8 cellular contexts compared by ENCODE assay signal in the genomic region with DNA sequence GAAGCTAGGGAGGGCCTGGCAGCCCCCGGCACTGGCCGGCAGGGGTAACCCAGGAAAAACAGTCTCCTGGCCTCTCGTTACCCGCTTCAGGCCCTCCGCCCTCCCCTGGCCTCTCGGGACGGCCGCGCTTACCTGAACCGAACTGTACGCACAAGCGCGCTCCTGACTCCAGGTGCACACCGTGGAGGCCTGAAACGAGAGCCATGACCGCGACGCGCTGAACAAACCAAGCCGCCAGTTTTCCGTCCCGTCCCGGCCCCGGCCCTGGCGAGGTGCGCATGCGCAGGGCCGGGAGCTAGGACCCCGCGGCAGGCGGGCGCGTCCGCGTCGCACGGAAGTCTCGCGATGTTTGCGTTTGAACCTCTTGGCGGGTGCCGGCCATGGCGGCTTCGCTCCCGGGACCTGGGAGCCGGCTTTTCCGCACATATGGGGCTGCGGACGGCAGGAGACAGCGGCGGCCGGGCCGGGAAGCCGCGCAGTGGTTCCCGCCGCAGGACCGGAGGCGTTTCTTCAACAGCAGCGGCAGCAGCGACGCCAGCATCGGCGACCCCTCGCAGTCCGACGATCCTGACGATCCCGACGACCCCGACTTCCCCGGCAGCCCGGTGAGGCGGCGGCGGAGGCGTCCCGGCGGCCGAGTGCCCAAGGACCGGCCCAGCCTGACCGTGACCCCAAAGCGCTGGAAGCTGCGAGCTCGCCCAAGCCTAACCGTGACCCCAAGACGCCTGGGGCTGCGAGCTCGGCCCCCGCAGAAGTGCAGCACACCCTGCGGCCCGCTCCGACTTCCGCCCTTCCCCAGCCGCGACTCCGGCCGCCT. TPM values are rescaled to one million over a fixed set of nuclear protein-coding genes. Genes with fewer than 3 reads are reported as not detected.
DNase-seq lines count a peak whose midpoint lies in the region; ATAC-seq and TF ChIP-seq lines count a peak whose summit lies in the region.

A gene (plus strand): TSS at position 348 of the 817 bp plus-strand sequence. CDS start 33 bp downstream, at position 381.

- TF ChIP-seq POLR2A in vagina (IDR thresholded peaks at IDR 0.05) = peak in 1 of 2 donors; percentile 47

- peak within 1 kb of the TSS; percentile 95 for H3K4me3 Mint-ChIP-seq in T-helper 17 cell

- TF ChIP-seq CTCF in GM13976 (IDR thresholded peaks at IDR 0.05; ENCODE audit: borderline replicate concordance, control extremely low read depth, extremely low read depth, insufficient read depth, missing control alignments) (no peak), right atrium auricular region (IDR thresholded peaks at IDR 0.05) (peak in 1 of 2 donors; percentile 44), vagina (IDR thresholded peaks at IDR 0.05) (peak in 1 of 3 experiments; percentile 18)

- H3K27ac Mint-ChIP-seq in T-helper 17 cell = peak within 1 kb of the TSS; percentile 92

- no peaks in the 10 kb centered on the region for H3K36me3 Mint-ChIP-seq in T-helper 17 cell (ENCODE audit: low read depth)

- H3K4me1 ChIP-seq in right atrium auricular region (peaks cover 0 to 27% of the 10 kb centered on the region in 2 donors), vagina (peaks cover 44% of the 10 kb centered on the region)

- H3K36me3 ChIP-seq in right atrium auricular region (peaks cover 6% of the 10 kb centered on the region), vagina (peaks cover 0 to 15% of the 10 kb centered on the region in 2 donors)

- peak within 1 kb of the TSS; percentile 87 to 92 for H3K27ac ChIP-seq in right atrium auricular region
- peak within 1 kb of the TSS; percentile 85 for H3K27ac ChIP-seq in vagina

- H3K9me3 ChIP-seq in T-helper 17 cell (ENCODE audit: control insufficient read depth, low read length, poor library complexity, severe bottlenecking) (no peaks in the 10 kb centered on the region), right atrium auricular region (no peaks in the 10 kb centered on the region), vagina (no peaks in the 10 kb centered on the region)

- intact Hi-C loops in vagina (cut with DNase I) = no loop called here

- in situ Hi-C loops in GM13976 (cut with MboI; ENCODE audit: low sequenced_read_pairs, unreplicated experiment) = no loop called here

- H3K27me3 Mint-ChIP-seq in T-helper 17 cell = no peaks in the 10 kb centered on the region

- DNase-seq in GM13976 (ENCODE audit: low spot score) (peak; percentile 99), NCI-H146 (lab: John Stamatoyannopoulos, UW) (peak; percentile 89), T-helper 17 cell (peak; percentile 87 to 95 (median 94)), amygdala (lab: John Stamatoyannopoulos, UW) (peak in 55 of 56 donors; percentile 25 to 88 (median 69)), right atrium auricular region (ENCODE audit: low spot score) (peak; percentile 88), putamen (ENCODE audit: low spot score) (peak; percentile 85), vagina (ENCODE audit: extremely low spot score in 2 of 2) (peak in 1 of 2 donors; percentile 87)

- H3K27me3 ChIP-seq in right atrium auricular region (no peaks in the 10 kb centered on the region), vagina (no peaks in the 10 kb centered on the region)

- ATAC-seq in HG02852 (IDR thresholded peaks at IDR 0.05; ENCODE audit: unreplicated experiment) (peak; percentile 86), T-helper 17 cell (peak; percentile 93)

- H3K4me3 ChIP-seq in right atrium auricular region (peak within 1 kb of the TSS; percentile 72 to 75), vagina (peak within 1 kb of the TSS; percentile 74 to 76)

- H3K4me1 Mint-ChIP-seq in T-helper 17 cell = peaks cover 18% of the 10 kb centered on the region

RNA-seq across cellular contexts. Expression of the gene that starts here (rescaled TPM):
- total RNA-seq in T-helper 17 cell = under 1 TPM; 0.22 to 0.31 TPM
- total RNA-seq in right atrium auricular region = not detected
- total RNA-seq in vagina = 0.74 TPM

Comparison
In these comparisons a context has a peak if more than half of its experiments do, and no peak if none do; other contexts are left out.
1. Peak in DNase-seq and ATAC-seq in T-helper 17 cell; RNA of the gene not detected or under 1 TPM.
2. Peak in DNase-seq, H3K4me3 ChIP-seq and H3K27ac ChIP-seq in right atrium auricular region; RNA of the gene not detected or under 1 TPM.